ENCODE assay signal across 8 cellular contexts in the genomic region with DNA sequence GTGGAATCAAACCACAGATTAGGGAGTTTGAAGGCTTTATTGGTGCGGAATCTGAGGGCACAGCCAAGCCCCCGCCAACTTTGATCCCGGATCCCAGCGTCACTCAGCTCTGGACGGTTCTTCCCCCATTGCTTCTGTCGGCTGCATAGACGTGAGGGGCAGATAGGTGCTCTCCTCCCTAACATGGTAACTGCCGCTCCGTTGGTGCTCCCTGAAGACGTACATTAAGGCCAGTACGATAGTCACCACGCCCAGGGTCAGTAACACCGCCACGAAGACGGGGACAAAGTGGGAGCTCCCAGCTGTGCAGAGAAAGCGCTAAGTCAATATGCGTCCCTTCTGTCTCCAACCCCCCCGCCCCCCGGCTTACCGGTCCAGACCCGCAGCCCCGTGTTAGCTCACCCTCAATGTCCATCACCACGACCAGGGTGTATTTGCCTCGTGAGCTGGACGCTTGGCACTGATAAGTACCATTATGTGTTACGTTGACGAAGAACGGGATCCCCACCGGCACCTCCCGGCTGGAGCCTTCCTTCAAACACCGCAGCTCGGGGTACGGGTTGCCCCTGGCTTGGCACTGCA. TPM values are rescaled to one million over a fixed set of nuclear protein-coding genes. Genes with fewer than 3 reads are reported as not detected.
A peak's percentile ranks its signal among the peaks of the same experiment; 100 is the strongest.
DNase-seq lines count a peak whose midpoint lies in the region; ATAC-seq and TF ChIP-seq lines count a peak whose summit lies in the region.

No MANE protein-coding gene starts in this region.

- H3K4me2 ChIP-seq in hepatocyte, result peak overlapping the region; percentile 95

- no peaks in the 10 kb centered on the region for H3K27me3 ChIP-seq in hepatocyte

- no peaks in the 10 kb centered on the region for H3K27me3 Mint-ChIP-seq in activated naive CD4-positive, alpha-beta T cell treated with anti-CD3 and anti-CD28 coated beads, Interleukin-2, amount 10 ng/mL, durations not matched to agents 7 days and 5 days
- peaks cover 10% of the 10 kb centered on the region for H3K27me3 Mint-ChIP-seq in WTC11 (ENCODE audit: low read depth)
- no peaks in the 10 kb centered on the region for H3K27me3 Mint-ChIP-seq in stimulated activated memory B cell treated with anti-CD40 and anti-IgM and Interleukin-4, amounts not matched to agents 10 μg/mL and 1 μg/mL and 100 μg/mL, for 72 hours

- POLR2A ChIA-PET in WTC11 (lab: Charles Lee), result interaction anchor here (0.6 to 1.9 kb wide), 13 partner anchors 10 to 1752 kb away, joined by 3 to 18 read pairs (median 4); partner anchors contain the start of genes ICAM1, ICAM5 and TYK2

- peaks cover 50% of the 10 kb centered on the region for H3K36me3 Mint-ChIP-seq in activated naive CD4-positive, alpha-beta T cell treated with anti-CD3 and anti-CD28 coated beads, Interleukin-2, amount 10 ng/mL, durations not matched to agents 7 days and 5 days
- peaks cover 14% of the 10 kb centered on the region for H3K36me3 Mint-ChIP-seq in WTC11
- peaks cover 28% of the 10 kb centered on the region for H3K36me3 Mint-ChIP-seq in stimulated activated memory B cell treated with anti-CD40 and anti-IgM and Interleukin-4, amounts not matched to agents 10 μg/mL and 1 μg/mL and 100 μg/mL, for 72 hours

- peaks cover 22% of the 10 kb centered on the region for H4K20me1 ChIP-seq in hepatocyte (ENCODE audit: insufficient read depth, poor library complexity, severe bottlenecking)

- H3K9me3 ChIP-seq in hepatocyte (ENCODE audit: low read depth), result no peaks in the 10 kb centered on the region

- peak overlapping the region; percentile 63 for H3K27ac ChIP-seq in hepatocyte

- H3K4me3 ChIP-seq in hepatocyte, result peak overlapping the region; percentile 38

- no peak for DNase-seq in activated naive CD4-positive, alpha-beta T cell treated with anti-CD3 and anti-CD28 coated beads, Interleukin-2, amount 10 ng/mL, durations not matched to agents 7 days and 5 days
- no peak for DNase-seq in activated naive CD4-positive, alpha-beta T cell treated with Interleukin-2 at 50 U/mL for 16 hours
- no peak for DNase-seq in WTC11 (ENCODE audit: low spot score)
- peak; percentile 38 for DNase-seq in hepatocyte (ENCODE audit: low spot score)
- no peak for DNase-seq in pons (ENCODE audit: low spot score)
- no peak for DNase-seq in HuH-7.5 (ENCODE audit: low spot score)
- DNase-seq in effector CD8-positive, alpha-beta T cell (lab: John Stamatoyannopoulos, UW), result no peak

- H3K36me3 ChIP-seq in hepatocyte (replicated peaks; ENCODE audit: insufficient read depth, low read depth), result no peaks in the 10 kb centered on the region

- TF ChIP-seq CTCF in WTC11 (IDR thresholded peaks at IDR 0.05), result no peak
- TF ChIP-seq CTCF in hepatocyte (IDR thresholded peaks at IDR 0.05; ENCODE audit: poor library complexity), result no peak

- H3K4me1 Mint-ChIP-seq in activated naive CD4-positive, alpha-beta T cell treated with anti-CD3 and anti-CD28 coated beads, Interleukin-2, amount 10 ng/mL, durations not matched to agents 7 days and 5 days, result peaks cover 57% of the 10 kb centered on the region
- peaks cover 21% of the 10 kb centered on the region for H3K4me1 Mint-ChIP-seq in WTC11
- H3K4me1 Mint-ChIP-seq in stimulated activated memory B cell treated with anti-CD40 and anti-IgM and Interleukin-4, amounts not matched to agents 10 μg/mL and 1 μg/mL and 100 μg/mL, for 72 hours, result peaks cover 45% of the 10 kb centered on the region

- ATAC-seq in WTC11, result peak; percentile 16
- ATAC-seq in stimulated activated memory B cell treated with anti-CD40 and anti-IgM and Interleukin-4, amounts not matched to agents 10 μg/mL and 1 μg/mL and 100 μg/mL, for 72 hours, result peak; percentile 7

- H3K9me3 Mint-ChIP-seq in activated naive CD4-positive, alpha-beta T cell treated with anti-CD3 and anti-CD28 coated beads, Interleukin-2, amount 10 ng/mL, durations not matched to agents 7 days and 5 days, result no peaks in the 10 kb centered on the region
- no peaks in the 10 kb centered on the region for H3K9me3 Mint-ChIP-seq in WTC11
- no peaks in the 10 kb centered on the region for H3K9me3 Mint-ChIP-seq in stimulated activated memory B cell treated with anti-CD40 and anti-IgM and Interleukin-4, amounts not matched to agents 10 μg/mL and 1 μg/mL and 100 μg/mL, for 72 hours

- H3K4me1 ChIP-seq in hepatocyte (ENCODE audit: insufficient read depth), result peaks cover 8% of the 10 kb centered on the region

- H3K79me2 ChIP-seq in hepatocyte, result peaks cover 37% of the 10 kb centered on the region

- WGBS in hepatocyte (ENCODE audit: low lambda C conversion rate, missing lambda C conversion rate), result 4% methylated on average over 32 of the region's 33 CpGs

- no peaks in the 10 kb centered on the region for H3K9me2 ChIP-seq in hepatocyte (replicated peaks; ENCODE audit: insufficient read depth)

- H3K4me3 Mint-ChIP-seq in activated naive CD4-positive, alpha-beta T cell treated with anti-CD3 and anti-CD28 coated beads, Interleukin-2, amount 10 ng/mL, durations not matched to agents 7 days and 5 days, result peak overlapping the region; percentile 95
- H3K4me3 Mint-ChIP-seq in WTC11, result peak overlapping the region; percentile 93
- peak overlapping the region; percentile 91 for H3K4me3 Mint-ChIP-seq in stimulated activated memory B cell treated with anti-CD40 and anti-IgM and Interleukin-4, amounts not matched to agents 10 μg/mL and 1 μg/mL and 100 μg/mL, for 72 hours

- peak overlapping the region; percentile 93 for H3K27ac Mint-ChIP-seq in activated naive CD4-positive, alpha-beta T cell treated with anti-CD3 and anti-CD28 coated beads, Interleukin-2, amount 10 ng/mL, durations not matched to agents 7 days and 5 days
- peak overlapping the region; percentile 74; the same call in 1 of the 2 replicates for H3K27ac Mint-ChIP-seq in WTC11
- peak overlapping the region; percentile 89 for H3K27ac Mint-ChIP-seq in stimulated activated memory B cell treated with anti-CD40 and anti-IgM and Interleukin-4, amounts not matched to agents 10 μg/mL and 1 μg/mL and 100 μg/mL, for 72 hours

- CTCF ChIA-PET in activated naive CD4-positive, alpha-beta T cell treated with anti-CD3 and anti-CD28 coated beads, Interleukin-2, amount 10 ng/mL, durations not matched to agents 7 days and 5 days (lab: Charles Lee), result interaction anchor here (1.0 to 1.1 kb wide), 4 partner anchors 11 to 63 kb away, joined by 3 to 9 read pairs (median 6); partner anchors contain the start of gene ICAM1
- CTCF ChIA-PET in WTC11 (lab: Charles Lee), result interaction anchor here (0.6 to 5.1 kb wide), 19 partner anchors 9 to 366 kb away, joined by 3 to 55 read pairs (median 5); partner anchors contain the start of genes FDX2, ICAM1, ICAM5 and TYK2

- peak overlapping the region; percentile 27 for H2AFZ ChIP-seq in hepatocyte

TF ChIP-seq in WTC11, 78 proteins besides CTCF, POLR2A, EP300 and RAD21:
- TF ChIP-seq GRHL2 (CRISPR knock-in tag; IDR thresholded peaks at IDR 0.05; ENCODE audit: insufficient replicate concordance, severe bottlenecking) (no peak), ZNF263 (CRISPR knock-in tag; IDR thresholded peaks at IDR 0.05; ENCODE audit: low read depth) (peak; percentile 76; the same call in 1 of the 2 replicates)

RNA-seq across cellular contexts. Expression of gene RAVER1, which starts 0.5 kb away (rescaled TPM):
- 85.8 to 87.4 TPM (median 86.9 TPM) in 3 replicates for total RNA-seq in WTC11 (2021)
- total RNA-seq in hepatocyte, result 11.7 and 16.4 TPM in 2 replicates
- polyA plus RNA-seq in hepatocyte, result 35.5 and 42.0 TPM in 2 replicates

RNA-seq across cellular contexts. Expression of gene ICAM3, which starts 5.6 kb away (rescaled TPM):
- total RNA-seq in WTC11 (2021), result 18.7 to 21.3 TPM (median 21.3 TPM) in 3 replicates
- 5.2 and 5.3 TPM in 2 replicates for total RNA-seq in hepatocyte
- 11.7 and 16.8 TPM in 2 replicates for polyA plus RNA-seq in hepatocyte

RNA-seq across cellular contexts. Expression of gene FDX2, which starts 18.0 kb away (rescaled TPM):
- total RNA-seq in WTC11 (2021) (26.2 to 27.0 TPM (median 26.6 TPM) in 3 replicates), hepatocyte (16.9 and 24.9 TPM in 2 replicates)
- polyA plus RNA-seq in hepatocyte, result 45.1 and 49.3 TPM in 2 replicates

RNA-seq across cellular contexts. Expression of gene ZGLP1, which starts 24.2 kb away (rescaled TPM):
- total RNA-seq in WTC11 (2021), result 5.9 to 8.9 TPM (median 7.7 TPM) in 3 replicates
- 2.6 and 5.8 TPM in 2 replicates for total RNA-seq in hepatocyte
- 10.3 TPM in 2 replicates for polyA plus RNA-seq in hepatocyte

RNA-seq across cellular contexts. Expression of gene ICAM5, which starts 44.1 kb away (rescaled TPM):
- total RNA-seq in WTC11 (2021) (7.3 to 8.1 TPM (median 8.0 TPM) in 3 replicates), hepatocyte (0.23 and 0.92 TPM in 2 replicates)
- 0.57 and 3.3 TPM in 2 replicates for polyA plus RNA-seq in hepatocyte
